ENCODE assay signal across 19 cellular contexts in the genomic region with DNA sequence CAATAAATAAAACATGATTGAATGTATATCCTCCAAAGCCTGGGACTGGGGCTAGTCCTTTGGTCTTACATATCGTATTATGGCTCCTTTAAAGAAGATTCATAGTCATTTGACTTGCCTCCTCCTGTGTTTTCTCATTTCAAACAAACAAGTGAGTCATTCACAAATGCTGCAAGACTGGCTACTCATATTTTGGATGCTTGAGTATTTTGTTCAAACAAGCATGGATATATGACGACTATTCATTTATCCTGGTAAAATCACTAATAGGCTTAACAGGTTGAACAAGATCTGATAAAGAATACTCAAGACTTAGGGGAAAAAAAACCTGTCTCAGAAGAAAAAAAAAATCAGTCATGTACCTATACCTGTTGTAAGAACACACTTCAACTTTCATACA.
DNase-seq lines count a peak whose midpoint lies in the region; ATAC-seq and TF ChIP-seq lines count a peak whose summit lies in the region.
"Had no signal": no experiment of that assay in that cellular context is flagged by ENCODE, and none has a peak within 500 bp of the region (broad histone marks: within the 10 kb centered on the region; RNA-seq: fewer than 3 reads in every experiment).

No MANE protein-coding gene starts in this region.

- H3K4me1 ChIP-seq in smooth muscle cell (ENCODE audit: low read depth) = no peaks in the 10 kb centered on the region
- H3K4me1 ChIP-seq: Peyer's patch, psoas muscle had no signal

- H3K36me3 Mint-ChIP-seq in HFFc6 (ENCODE audit: low read depth) = no peaks in the 10 kb centered on the region
- H3K36me3 Mint-ChIP-seq in T-helper 2 cell treated with Interferon-gamma antibody and Interleukin-4, amounts not matched to agents 5 μg/mL and 100 μg/mL, for 36 hours (ENCODE audit: low read depth) = no peaks in the 10 kb centered on the region
- H3K36me3 Mint-ChIP-seq: naive B cell had no signal

- no peaks in the 10 kb centered on the region for H3F3A ChIP-seq in smooth muscle cell (ENCODE audit: low read depth)

- no peaks in the 10 kb centered on the region for H3K9me3 ChIP-seq in smooth muscle cell (replicated peaks; ENCODE audit: low read depth)
- H3K9me3 ChIP-seq: HAP-1, Peyer's patch, psoas muscle had no signal

- no peak overlapping the region for H3K9ac ChIP-seq in smooth muscle cell (ENCODE audit: low read depth)

- 58% methylated on average over 2 of the region's 2 CpGs for WGBS in smooth muscle cell (ENCODE audit: low lambda C conversion rate)

- peak overlapping the region; percentile 28 for H3K4me2 ChIP-seq in smooth muscle cell

- ATAC-seq in GM18858 (IDR thresholded peaks at IDR 0.05; ENCODE audit: unreplicated experiment) = no peak
- ATAC-seq: K562, left ventricle myocardium superior, psoas muscle had no signal

- no peaks in the 10 kb centered on the region for H3K9me3 Mint-ChIP-seq in HFFc6
- H3K9me3 Mint-ChIP-seq in T-helper 2 cell treated with Interferon-gamma antibody and Interleukin-4, amounts not matched to agents 5 μg/mL and 100 μg/mL, for 36 hours = no peaks in the 10 kb centered on the region
- H3K9me3 Mint-ChIP-seq: naive B cell had no signal

- TF ChIP-seq CTCF in HFFc6 (IDR thresholded peaks at IDR 0.05) = no peak
- TF ChIP-seq CTCF in fibroblast of mammary gland (conservative IDR thresholded peaks at IDR 0.05; ENCODE audit: control insufficient read depth, insufficient read depth, low read depth, low read length) = no peak
- TF ChIP-seq CTCF in smooth muscle cell (IDR thresholded peaks at IDR 0.05; ENCODE audit: borderline replicate concordance, insufficient read depth, poor library complexity, severe bottlenecking) = no peak

- H3K4me3 ChIP-seq in fibroblast of mammary gland (ENCODE audit: control insufficient read depth, low read depth, low read length) (no peak overlapping the region), smooth muscle cell (no peak overlapping the region)
- H3K4me3 ChIP-seq: HAP-1, K562, Peyer's patch, psoas muscle had no signal

- in situ Hi-C loops in SK-MEL-5 (cut with HindIII; ENCODE audit: low pct_unique_long_range_greater_than_20kb, low sequenced_read_pairs) = no loop called here

- no peak overlapping the region for H2AFZ ChIP-seq in smooth muscle cell (ENCODE audit: low read depth)

- H3K27ac Mint-ChIP-seq in HFFc6 = no peak overlapping the region
- H3K27ac Mint-ChIP-seq in T-helper 2 cell treated with Interferon-gamma antibody and Interleukin-4, amounts not matched to agents 5 μg/mL and 100 μg/mL, for 36 hours = no peak overlapping the region
- H3K27ac Mint-ChIP-seq: naive B cell had no signal

- H3K79me2 ChIP-seq in smooth muscle cell (ENCODE audit: low read depth) = peaks cover 64% of the 10 kb centered on the region

- no peaks in the 10 kb centered on the region for H3K36me3 ChIP-seq in smooth muscle cell (ENCODE audit: low read depth)
- H3K36me3 ChIP-seq: HAP-1, Peyer's patch had no signal

- H3K4me3 Mint-ChIP-seq in HFFc6 = no peak overlapping the region
- H3K4me3 Mint-ChIP-seq in T-helper 2 cell treated with Interferon-gamma antibody and Interleukin-4, amounts not matched to agents 5 μg/mL and 100 μg/mL, for 36 hours = no peak overlapping the region
- H3K4me3 Mint-ChIP-seq: naive B cell had no signal

- peak overlapping the region; percentile 89 for H3K27ac ChIP-seq in smooth muscle cell (ENCODE audit: low read depth)
- H3K27ac ChIP-seq: C4-2B, Peyer's patch, psoas muscle had no signal

- H4K20me1 ChIP-seq in smooth muscle cell (ENCODE audit: low read depth) = peaks cover 8% of the 10 kb centered on the region

- DNase-seq in HFFc6 = peak; percentile 26
- peak; percentile 89 for DNase-seq in SK-MEL-5 (ENCODE audit: low read depth, low spot score)
- DNase-seq in fibroblast of mammary gland (ENCODE audit: low read depth) = peak; percentile 80
- no peak for DNase-seq in smooth muscle cell (lab: John Stamatoyannopoulos, UW; ENCODE audit: unreplicated experiment)
- no peak for DNase-seq in NCI-H1694 treated with DMSO at 0.1 percent for 48 hours (lab: John Stamatoyannopoulos, UW)
- DNase-seq in T-helper 2 cell treated with Interferon-gamma antibody and Interleukin-4, amounts not matched to agents 5 μg/mL and 100 μg/mL, for 36 hours (ENCODE audit: low spot score) = no peak
- DNase-seq: activated naive CD4-positive, alpha-beta T cell treated with anti-CD3 and anti-CD28 coated beads, Interleukin-2, amount 50 U/mL, for 16 hours; DND-41; left ventricle myocardium superior; naive B cell; NCI-H1694; NCI-H526; Peyer's patch; psoas muscle; stimulated activated CD4-positive, alpha-beta T cell treated with anti-CD3 and anti-CD28 coated beads, Interleukin-15, amount 100 ng/mL, for 24 hours had no signal

- no peaks in the 10 kb centered on the region; the same call in 1 of the 2 replicates for H3K27me3 Mint-ChIP-seq in HFFc6 (ENCODE audit: insufficient read depth)
- peaks cover under 1% of the 10 kb centered on the region for H3K27me3 Mint-ChIP-seq in T-helper 2 cell treated with Interferon-gamma antibody and Interleukin-4, amounts not matched to agents 5 μg/mL and 100 μg/mL, for 36 hours (ENCODE audit: low read depth)

- H3K27me3 ChIP-seq in smooth muscle cell (ENCODE audit: low read depth) = no peaks in the 10 kb centered on the region
- H3K27me3 ChIP-seq: Peyer's patch had no signal

- peaks cover 16% of the 10 kb centered on the region for H3K4me1 Mint-ChIP-seq in HFFc6 (ENCODE audit: low read depth)
- H3K4me1 Mint-ChIP-seq in T-helper 2 cell treated with Interferon-gamma antibody and Interleukin-4, amounts not matched to agents 5 μg/mL and 100 μg/mL, for 36 hours (ENCODE audit: low read depth) = peaks cover 4% of the 10 kb centered on the region
- H3K4me1 Mint-ChIP-seq: naive B cell had no signal

Comparison
In these comparisons a context has a peak if more than half of its experiments do, and no peak if none do; other contexts are left out.
1. DNase-seq: peak in HFFc6 (single experiment), SK-MEL-5 (single experiment) and fibroblast of mammary gland (single experiment); none in smooth muscle cell (single experiment), NCI-H1694 treated with DMSO at 0.1 percent for 48 hours (single experiment) and T-helper 2 cell treated with Interferon-gamma antibody and Interleukin-4, amounts not matched to agents 5 μg/mL and 100 μg/mL, for 36 hours (single experiment).